ENCODE assay signal across 8 cellular contexts in genomic region chr20:45792513-45793118, GRCh38. TPM values are rescaled to one million over a fixed set of nuclear protein-coding genes. Genes with fewer than 3 reads are reported as not detected.
DNase-seq lines count a peak whose midpoint lies in the region; ATAC-seq and TF ChIP-seq lines count a peak whose summit lies in the region.

No MANE protein-coding gene starts in this region.

- peak overlapping the region; percentile 93 for H3K27ac Mint-ChIP-seq in memory B cell

- no peaks in the 10 kb centered on the region for H3K9me3 Mint-ChIP-seq in memory B cell

- TF ChIP-seq CTCF in DOHH2 (IDR thresholded peaks at IDR 0.05; ENCODE audit: low read depth, low read length, poor library complexity, severe bottlenecking): no peak
- no peak for TF ChIP-seq CTCF in Loucy (conservative IDR thresholded peaks at IDR 0.05; ENCODE audit: low read length)
- no peak for TF ChIP-seq CTCF in brain microvascular endothelial cell (IDR thresholded peaks at IDR 0.05; ENCODE audit: low read depth, low read length, missing control alignments)
- no peak for TF ChIP-seq CTCF in vagina (IDR thresholded peaks at IDR 0.05)
- no peak for TF ChIP-seq CTCF in omental fat pad (IDR thresholded peaks at IDR 0.05)

- H3K4me2 ChIP-seq in DOHH2 (ENCODE audit: low read length): peak overlapping the region; percentile 89
- H3K4me2 ChIP-seq in Loucy (ENCODE audit: low read depth, low read length, poor library complexity, severe bottlenecking): peak overlapping the region; percentile 76

- H3K4me3 Mint-ChIP-seq in memory B cell: peak overlapping the region; percentile 90

- H3K9me3 ChIP-seq in DOHH2 (ENCODE audit: control insufficient read depth, insufficient read depth, low read length) (no peaks in the 10 kb centered on the region), Loucy (ENCODE audit: insufficient read depth, low read depth, low read length) (no peaks in the 10 kb centered on the region), vagina (no peaks in the 10 kb centered on the region)

- H4K20me1 ChIP-seq in DOHH2 (ENCODE audit: control insufficient read depth, insufficient read depth, low read depth, low read length): no peaks in the 10 kb centered on the region
- H4K20me1 ChIP-seq in Loucy (ENCODE audit: insufficient read depth, low read length, poor library complexity, severe bottlenecking): no peaks in the 10 kb centered on the region

- peaks cover 13% of the 10 kb centered on the region for H3K79me2 ChIP-seq in DOHH2 (ENCODE audit: control insufficient read depth, low read length)
- peaks cover 17% of the 10 kb centered on the region for H3K79me2 ChIP-seq in Loucy (ENCODE audit: insufficient read depth, low read length)

- intact Hi-C loops in vagina (cut with DNase I): no loop called here

- H3K4me1 ChIP-seq in DOHH2 (ENCODE audit: control insufficient read depth, low read length) (peaks cover 21% of the 10 kb centered on the region), Loucy (ENCODE audit: insufficient read depth, low read length, poor library complexity, severe bottlenecking) (peaks cover 7% of the 10 kb centered on the region), vagina (peaks cover 20% of the 10 kb centered on the region)

- H3K4me3 ChIP-seq in DOHH2 (ENCODE audit: low read length) (peak overlapping the region; percentile 99), Loucy (ENCODE audit: low read length, poor library complexity, severe bottlenecking) (peak overlapping the region; percentile 92), brain microvascular endothelial cell (ENCODE audit: low read depth, low read length) (peak overlapping the region; percentile 89), vagina (peak overlapping the region; percentile 59 to 83)

- in situ Hi-C loops in brain microvascular endothelial cell (cut with HindIII; ENCODE audit: low pct_ligation_motif_present, low sequenced_read_pairs): no loop called here

- H3K27me3 ChIP-seq in DOHH2 (ENCODE audit: control insufficient read depth, low read length) (peaks cover 5% of the 10 kb centered on the region), Loucy (ENCODE audit: insufficient read depth, low read length, poor library complexity, severe bottlenecking) (no peaks in the 10 kb centered on the region), brain microvascular endothelial cell (replicated peaks) (no peaks in the 10 kb centered on the region), vagina (no peaks in the 10 kb centered on the region)

- no peak for ATAC-seq in memory B cell (ENCODE audit: low read depth)
- ATAC-seq in HG02610 (IDR thresholded peaks at IDR 0.05; ENCODE audit: unreplicated experiment): no peak
- no peak for ATAC-seq in omental fat pad (ENCODE audit: low FRiP score)

- H3K36me3 ChIP-seq in DOHH2 (ENCODE audit: control insufficient read depth, low read length): peaks cover 37% of the 10 kb centered on the region
- peaks cover 5% of the 10 kb centered on the region; the same call in 1 of the 2 replicates for H3K36me3 ChIP-seq in Loucy (ENCODE audit: insufficient read depth, low read length)
- H3K36me3 ChIP-seq in brain microvascular endothelial cell (replicated peaks): peaks cover 34% of the 10 kb centered on the region
- peaks cover 0 to 32% of the 10 kb centered on the region in 2 donors for H3K36me3 ChIP-seq in vagina

- no peak for TF ChIP-seq POLR2A in vagina (IDR thresholded peaks at IDR 0.05)

- no peaks in the 10 kb centered on the region for H3K27me3 Mint-ChIP-seq in memory B cell

- H3K27ac ChIP-seq in DOHH2 (ENCODE audit: low read depth, low read length) (peak overlapping the region; percentile 44), brain microvascular endothelial cell (peak overlapping the region; percentile 73), vagina (peak overlapping the region; percentile 88)

- peak overlapping the region; percentile 83; the same call in 1 of the 2 replicates for H2AFZ ChIP-seq in Loucy (ENCODE audit: low read length)

- H3K9ac ChIP-seq in Loucy (ENCODE audit: low read depth, low read length, poor library complexity, severe bottlenecking): peak overlapping the region; percentile 87

- no peaks in the 10 kb centered on the region for H3K9me2 ChIP-seq in DOHH2 (replicated peaks; ENCODE audit: control insufficient read depth, low read length)
- no peaks in the 10 kb centered on the region for H3K9me2 ChIP-seq in Loucy (replicated peaks; ENCODE audit: low read depth, low read length)

- DNase-seq in brain microvascular endothelial cell: no peak
- no peak for DNase-seq in memory B cell (ENCODE audit: low spot score in 2 of 2)
- no peak for DNase-seq in vagina (ENCODE audit: extremely low spot score in 2 of 2)
- no peak for DNase-seq in cerebellum (ENCODE audit: low spot score)
- DNase-seq in omental fat pad (ENCODE audit: low spot score): no peak

- peaks cover 22% of the 10 kb centered on the region for H3K36me3 Mint-ChIP-seq in memory B cell

- peaks cover 17% of the 10 kb centered on the region for H3K4me1 Mint-ChIP-seq in memory B cell

- no peaks in the 10 kb centered on the region for H3F3A ChIP-seq in DOHH2 (ENCODE audit: control insufficient read depth, insufficient read depth)
- no peaks in the 10 kb centered on the region for H3F3A ChIP-seq in Loucy (ENCODE audit: low read depth)

RNA-seq across cellular contexts. Expression of gene DNTTIP1, which starts 0.9 kb away (rescaled TPM):
- total RNA-seq in vagina (33.6 TPM), cerebellum (9.0 TPM), omental fat pad (10 to 100 TPM; 12.7 to 38.6 (median 18.1) TPM)

RNA-seq across cellular contexts. Expression of gene WFDC3, which starts 0.9 kb away (rescaled TPM):
- total RNA-seq in vagina (not detected), cerebellum (1.1 TPM), omental fat pad (1 to 10 TPM in 1 of 4 donors, not detected in 3; 1.6 TPM)

RNA-seq across cellular contexts. Expression of gene UBE2C, which starts 19.8 kb away (rescaled TPM):
- total RNA-seq in vagina (7.6 TPM), cerebellum (14.1 TPM), omental fat pad (10 to 100 TPM in 1 of 4 donors, 1 to 10 TPM in 1, not detected in 2; 1.4 to 10.1 TPM)

RNA-seq across cellular contexts. Expression of gene TNNC2, which starts 34.5 kb away (rescaled TPM):
- not detected for total RNA-seq in vagina
- total RNA-seq in cerebellum: 0.45 TPM
- total RNA-seq in omental fat pad: 1 to 10 TPM in 3 of 4 donors, not detected in 1; 1.2 to 2.2 (median 1.5) TPM

RNA-seq across cellular contexts. Expression of gene SNX21, which starts 41.0 kb away (rescaled TPM):
- total RNA-seq in vagina (145 TPM), cerebellum (24.4 TPM), omental fat pad (100 to 1,000 TPM in 1 of 4 donors, 10 to 100 TPM in 3; 42.6 to 147 (median 66.8) TPM)
